Comparison of ENCODE assay signal across 33 cellular contexts in the genomic region with DNA sequence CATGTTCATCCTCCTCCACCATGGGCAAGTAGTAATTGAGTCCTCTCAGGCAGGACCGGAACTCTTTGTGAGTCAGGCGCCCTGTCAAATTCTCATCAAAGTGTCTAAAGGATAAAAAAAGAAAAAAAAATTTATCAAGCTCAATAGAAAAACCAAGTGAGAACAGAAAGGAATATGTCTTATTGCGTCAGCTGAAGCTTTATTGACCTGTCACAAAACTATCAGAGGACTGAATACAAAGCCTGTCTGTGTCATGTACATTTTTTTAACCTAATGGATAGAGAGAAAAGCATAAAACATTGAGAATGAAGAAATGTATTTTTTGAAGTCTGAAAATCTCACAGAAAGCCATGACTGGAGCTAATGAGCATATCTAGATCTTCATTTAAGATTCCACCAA. TPM values are rescaled to one million over a fixed set of nuclear protein-coding genes. Genes with fewer than 3 reads are reported as not detected.
"Had no signal": no experiment of that assay in that cellular context is flagged by ENCODE, and none has a peak within 500 bp of the region (broad histone marks: within the 10 kb centered on the region; RNA-seq: fewer than 3 reads in every experiment).

No MANE protein-coding gene starts in this region.

- ATAC-seq: activated naive CD4-positive, alpha-beta T cell treated with anti-CD3 and anti-CD28 coated beads, Interleukin-2, amount 50 U/mL, for 72 hours; activated naive CD8-positive, alpha-beta T cell treated with anti-CD3 and anti-CD28 coated beads, Interleukin-2, amount 50 U/mL, for 24 hours; activated T-cell treated with anti-CD3 and anti-CD28 coated beads, Interleukin-2, amount 50 U/mL, for 4 hours; activated T-cell treated with anti-CD3 and anti-CD28 coated beads, Interleukin-2, amount 50 U/mL, for 72 hours; activated T-helper 17 cell treated with anti-CD3 and anti-CD28 coated beads, Interleukin-2, amount 50 U/mL, for 72 hours; body of pancreas had no signal

- H3K9me3 ChIP-seq: adrenal gland, ascending aorta, body of pancreas, breast epithelium had no signal

- H3K4me1 ChIP-seq: adrenal gland, ascending aorta, body of pancreas, breast epithelium had no signal

- H3K27ac ChIP-seq: adrenal gland, ascending aorta, body of pancreas, brain microvascular endothelial cell, breast epithelium, cardiac muscle cell had no signal

- H3K4me3 ChIP-seq: adrenal gland, ascending aorta, body of pancreas, breast epithelium, cardiac muscle cell had no signal

- DNase-seq: activated effector memory CD4-positive, alpha-beta T cell treated with anti-CD3 and anti-CD28 coated beads, Interleukin-2, amount 50 U/mL, for 16 hours; activated effector memory CD4-positive, alpha-beta T cell treated with Interleukin-2 at 50 U/mL for 16 hours; activated gamma-delta T cell; activated gamma-delta T cell treated with Interleukin-2 at 50 U/mL for 16 hours; activated naive CD4-positive, alpha-beta T cell; activated naive CD4-positive, alpha-beta T cell treated with anti-CD3 and anti-CD28 coated beads for 36 hours; activated naive CD4-positive, alpha-beta T cell treated with anti-CD3 and anti-CD28 coated beads, Interleukin-2, amount 10 ng/mL, durations not matched to agents 7 days and 5 days; activated naive CD4-positive, alpha-beta T cell treated with anti-CD3 and anti-CD28 coated beads, Interleukin-2, amount 50 U/mL, for 16 hours; activated naive CD4-positive, alpha-beta T cell treated with Interleukin-2 at 50 U/mL for 16 hours; activated naive CD8-positive, alpha-beta T cell treated with anti-CD3 and anti-CD28 coated beads for 36 hours; activated naive CD8-positive, alpha-beta T cell treated with anti-CD3 and anti-CD28 coated beads, Interleukin-2, amount 10 ng/mL, durations not matched to agents 7 days and 5 days; activated naive CD8-positive, alpha-beta T cell treated with anti-CD3 and anti-CD28 coated beads, Interleukin-2, amount 50 U/mL, for 24 hours; activated T-cell treated with anti-CD3 and anti-CD28 coated beads, Interleukin-2, amount 50 U/mL, for 1 hour; activated T-cell treated with anti-CD3 and anti-CD28 coated beads, Interleukin-2, amount 50 U/mL, for 24 hours; activated T-cell treated with anti-CD3 and anti-CD28 coated beads, Interleukin-2, amount 50 U/mL, for 4 hours; activated T-cell treated with anti-CD3 and anti-CD28 coated beads, Interleukin-2, amount 50 U/mL, for 48 hours; activated T-cell treated with anti-CD3 and anti-CD28 coated beads, Interleukin-2, amount 50 U/mL, for 72 hours; adrenal gland; amniotic stem cell; amygdala; anterior cingulate cortex; aorta; body of pancreas; brain microvascular endothelial cell; caudate nucleus; central memory CD4-positive, alpha-beta T cell; cerebellar nuclear complex had no signal

- H3K27me3 ChIP-seq: adrenal gland, ascending aorta, body of pancreas, brain microvascular endothelial cell, breast epithelium, cardiac muscle cell had no signal

- H3K36me3 ChIP-seq: adrenal gland, ascending aorta, brain microvascular endothelial cell, breast epithelium, cardiac muscle cell had no signal

RNA-seq across cellular contexts. Expression of a gene that starts 8.7 kb away (rescaled TPM):
- polyA plus RNA-seq: adipose tissue, adrenal gland, aorta, cardiac muscle cell had no signal

RNA-seq across cellular contexts. Expression of a gene that starts 34.1 kb away (rescaled TPM):
- polyA plus RNA-seq: adipose tissue, adrenal gland, aorta, cardiac muscle cell had no signal

RNA-seq across cellular contexts. Expression of a gene that starts 43.4 kb away (rescaled TPM):
- polyA plus RNA-seq: adipose tissue, adrenal gland, cardiac muscle cell had no signal

RNA-seq across cellular contexts. Expression of a gene that starts 59.6 kb away (rescaled TPM):
- polyA plus RNA-seq: adipose tissue, adrenal gland, cardiac muscle cell had no signal
